Comparison of ENCODE assay signal across 7 cellular contexts in genomic region chr3:50359760-50360110, GRCh38. TPM values are rescaled to one million over a fixed set of nuclear protein-coding genes. Genes with fewer than 3 reads are reported as not detected.
DNase-seq lines count a peak whose midpoint lies in the region; ATAC-seq and TF ChIP-seq lines count a peak whose summit lies in the region.

No MANE protein-coding gene starts in this region.

- DNase-seq in LNCaP clone FGC (ENCODE audit: low read depth), result no peak
- DNase-seq in esophagus muscularis mucosa (ENCODE audit: extremely low spot score), result no peak
- no peak for DNase-seq in NOMO-1 treated with DMSO at 0.1 percent for 48 hours (lab: John Stamatoyannopoulos, UW; ENCODE audit: unreplicated experiment)
- DNase-seq in GM03348 (ENCODE audit: low spot score), result no peak
- no peak for DNase-seq in GDM1 (lab: John Stamatoyannopoulos, UW)

- H3K27ac ChIP-seq in esophagus muscularis mucosa (replicated peaks in 1 of 4), result peak overlapping the region in 2 of 4 donors; percentile 31 to 85

- TF ChIP-seq CTCF in LNCaP clone FGC (IDR thresholded peaks at IDR 0.05; ENCODE audit: control insufficient read depth, extremely low read depth, insufficient read depth) (no peak), esophagus muscularis mucosa (IDR thresholded peaks at IDR 0.05) (no peak)

- no peak for TF ChIP-seq EP300 in esophagus muscularis mucosa (IDR thresholded peaks at IDR 0.05)

- peak overlapping the region; percentile 90 for H3K27ac Mint-ChIP-seq in stimulated activated naive CD8-positive, alpha-beta T cell treated with anti-CD3 and anti-CD28 coated beads, Interleukin-15, Interleukin-2, amounts not matched to agents 100 ng/mL and 50 ng/mL, for 24 hours

- H3K36me3 ChIP-seq in esophagus muscularis mucosa, result peaks cover 5 to 35% (median 17%) of the 10 kb centered on the region in 4 donors

- intact Hi-C loops in esophagus muscularis mucosa (cut with DNase I), result no loop called here

- no peaks in the 10 kb centered on the region for H3K27me3 Mint-ChIP-seq in stimulated activated naive CD8-positive, alpha-beta T cell treated with anti-CD3 and anti-CD28 coated beads, Interleukin-15, Interleukin-2, amounts not matched to agents 100 ng/mL and 50 ng/mL, for 24 hours

- peaks cover 36% of the 10 kb centered on the region for H3K4me1 Mint-ChIP-seq in stimulated activated naive CD8-positive, alpha-beta T cell treated with anti-CD3 and anti-CD28 coated beads, Interleukin-15, Interleukin-2, amounts not matched to agents 100 ng/mL and 50 ng/mL, for 24 hours (ENCODE audit: low read depth)

- H3K27me3 ChIP-seq in esophagus muscularis mucosa, result no peaks in the 10 kb centered on the region

- H3K9me3 ChIP-seq in esophagus muscularis mucosa, result no peaks in the 10 kb centered on the region

- peaks cover 45 to 60% (median 51%) of the 10 kb centered on the region in 4 donors for H3K4me1 ChIP-seq in esophagus muscularis mucosa

- WGBS in esophagus muscularis mucosa, result 54% methylated on average over 5 of the region's 8 CpGs

- peak overlapping the region; percentile 92 for H3K4me3 ChIP-seq in LNCaP clone FGC (ENCODE audit: low read depth, low read length)
- H3K4me3 ChIP-seq in esophagus muscularis mucosa, result peak overlapping the region; percentile 70 to 77 (median 74)

- TF ChIP-seq POLR2A in esophagus muscularis mucosa (IDR thresholded peaks at IDR 0.05; ENCODE audit: low read depth), result no peak

- H3K9me3 Mint-ChIP-seq in stimulated activated naive CD8-positive, alpha-beta T cell treated with anti-CD3 and anti-CD28 coated beads, Interleukin-15, Interleukin-2, amounts not matched to agents 100 ng/mL and 50 ng/mL, for 24 hours, result no peaks in the 10 kb centered on the region

- H3K36me3 Mint-ChIP-seq in stimulated activated naive CD8-positive, alpha-beta T cell treated with anti-CD3 and anti-CD28 coated beads, Interleukin-15, Interleukin-2, amounts not matched to agents 100 ng/mL and 50 ng/mL, for 24 hours (ENCODE audit: low read depth), result peaks cover 18% of the 10 kb centered on the region

- ATAC-seq in GM21529 (IDR thresholded peaks at IDR 0.05; ENCODE audit: unreplicated experiment), result peak; percentile 10

- peak overlapping the region; percentile 97 for H3K4me3 Mint-ChIP-seq in stimulated activated naive CD8-positive, alpha-beta T cell treated with anti-CD3 and anti-CD28 coated beads, Interleukin-15, Interleukin-2, amounts not matched to agents 100 ng/mL and 50 ng/mL, for 24 hours

RNA-seq across cellular contexts. Expression of gene TMEM115, which starts 0.4 kb away (rescaled TPM):
- total RNA-seq in esophagus muscularis mucosa, result 10 to 100 TPM; 37.0 to 85.6 (median 66.3) TPM

RNA-seq across cellular contexts. Expression of gene CYB561D2, which starts 9.1 kb away (rescaled TPM):
- 10 to 100 TPM in 1 of 4 donors, 1 to 10 TPM in 3; 5.4 to 12.4 (median 8.1) TPM for total RNA-seq in esophagus muscularis mucosa

RNA-seq across cellular contexts. Expression of gene NPRL2, which starts 9.2 kb away (rescaled TPM):
- total RNA-seq in esophagus muscularis mucosa, result 10 to 100 TPM; 10.4 to 16.7 (median 14.2) TPM

RNA-seq across cellular contexts. Expression of gene ZMYND10, which starts 14.2 kb away (rescaled TPM):
- total RNA-seq in esophagus muscularis mucosa, result under 1 TPM in 3 of 4 donors, not detected in 1; 0.50 to 0.57 (median 0.52) TPM

RNA-seq across cellular contexts. Expression of gene RASSF1, which starts 19.1 kb away (rescaled TPM):
- 10 to 100 TPM; 28.7 to 44.2 (median 33.2) TPM for total RNA-seq in esophagus muscularis mucosa
